9 cellular contexts compared by ENCODE assay signal in the genomic region with DNA sequence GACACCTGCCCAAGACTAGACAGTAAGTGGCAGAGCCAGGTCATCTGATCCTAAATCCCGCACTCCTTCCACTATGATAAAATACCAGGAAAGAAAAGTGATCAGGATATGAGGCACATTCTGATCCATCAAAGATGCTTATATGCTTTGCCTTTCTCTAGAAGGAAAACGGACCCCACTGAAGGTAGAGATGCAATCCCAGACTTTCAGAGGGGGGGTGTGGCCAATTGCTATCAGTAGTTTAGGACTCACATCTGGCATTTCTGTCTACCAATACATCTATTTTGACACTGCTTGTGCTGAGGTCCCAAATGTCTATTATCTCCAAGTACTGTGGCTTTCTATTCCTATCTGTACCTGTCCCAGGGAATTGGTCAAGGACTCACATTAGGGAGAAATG. TPM values are rescaled to one million over a fixed set of nuclear protein-coding genes. Genes with fewer than 3 reads are reported as not detected.
DNase-seq lines count a peak whose midpoint lies in the region; ATAC-seq, FAIRE-seq and TF ChIP-seq lines count a peak whose summit lies in the region.
"Had no signal": no experiment of that assay in that cellular context is flagged by ENCODE, and none has a peak within 500 bp of the region (broad histone marks: within the 10 kb centered on the region; RNA-seq: fewer than 3 reads in every experiment).

No MANE protein-coding gene starts in this region.

- peak overlapping the region; percentile 98 for H3K9ac ChIP-seq in GM12878 (ENCODE audit: control insufficient read depth, insufficient read depth, low read length)

- POLR2A ChIA-PET in GM12878 (lab: Charles Lee), result interaction anchor here (1.5 to 3.7 kb wide), 3 partner anchors 8 to 52 kb away, joined by 3 to 19 read pairs (median 6); no protein-coding TSS in a partner anchor

- no peak for TF ChIP-seq RAD21 in GM12878 (IDR thresholded peaks at IDR 0.05; ENCODE audit: insufficient read depth, low read depth, low read length)

- no peaks in the 10 kb centered on the region for H3K27me3 Mint-ChIP-seq in activated naive CD4-positive, alpha-beta T cell treated with anti-CD3 and anti-CD28 coated beads, Interleukin-2, amount 50 U/mL, for 24 hours
- no peaks in the 10 kb centered on the region for H3K27me3 Mint-ChIP-seq in memory B cell

- no peak for TF ChIP-seq CTCF in GM12878 (IDR thresholded peaks at IDR 0.05 in 2 of 3, conservative IDR thresholded peaks at IDR 0.05 in 1 of 3; ENCODE audit: control insufficient read depth in 2 of 3, extremely low read depth in 1 of 3, insufficient read depth in 1 of 3, low read depth in 3 of 3, low read length in 3 of 3)

- peaks cover 10% of the 10 kb centered on the region for H3K36me3 Mint-ChIP-seq in activated naive CD4-positive, alpha-beta T cell treated with anti-CD3 and anti-CD28 coated beads, Interleukin-2, amount 50 U/mL, for 24 hours
- H3K36me3 Mint-ChIP-seq in memory B cell, result peaks cover 11% of the 10 kb centered on the region

- peaks cover 1 to 11% of the 10 kb centered on the region in 2 experiments; a peak in 3 of 4 replicates for H3K36me3 ChIP-seq in GM12878 (ENCODE audit: control insufficient read depth in 2 of 2, insufficient read depth in 2 of 2, low read length in 1 of 2)

- SMC1A ChIA-PET in GM12878 (lab: Charles Lee; ENCODE audit: uncharacterized antibody, unreplicated experiment), result interaction anchor here (1.3 to 3.7 kb wide), 4 partner anchors 9 to 75 kb away, joined by 3 to 25 read pairs (median 4); partner anchors contain the start of gene RACK1

- peak overlapping the region; percentile 95 for H3K4me3 ChIP-seq in GM12878

- TF ChIP-seq POLR2A in GM12878 (IDR thresholded peaks at IDR 0.05; ENCODE audit: low read depth, low read length), result no peak

- CTCF ChIA-PET in GM12878 (lab: Yijun Ruan, JAX), result interaction anchor here (2.4 kb wide), 1 partner anchor 70 kb away, joined by 7 read pairs; no protein-coding TSS in a partner anchor

- no peak for TF ChIP-seq EP300 in GM12878 (IDR thresholded peaks at IDR 0.05; ENCODE audit: borderline replicate concordance in 1 of 2, control insufficient read depth in 1 of 2, low read depth in 2 of 2, low read length in 2 of 2)

- peaks cover 64% of the 10 kb centered on the region for H3K4me1 Mint-ChIP-seq in activated naive CD4-positive, alpha-beta T cell treated with anti-CD3 and anti-CD28 coated beads, Interleukin-2, amount 50 U/mL, for 24 hours
- H3K4me1 Mint-ChIP-seq in memory B cell, result peaks cover 33% of the 10 kb centered on the region

- no TSS peak for BruUV-seq in GM12878 (replicated peaks; lab: Mats Ljungman, UMichigan)

- no peak for DNase-seq in activated naive CD4-positive, alpha-beta T cell (lab: John Stamatoyannopoulos, UW)
- DNase-seq in GM12878 (ENCODE audit: low read depth, low spot score), result no peak
- DNase-seq in memory B cell (ENCODE audit: low spot score in 2 of 2), result no peak
- DNase-seq in ureter (ENCODE audit: low spot score), result peak; percentile 17
- no peak for DNase-seq in NCI-H82 treated with DMSO at 0.1 percent for 48 hours (lab: John Stamatoyannopoulos, UW; ENCODE audit: unreplicated experiment)

- H3K79me2 ChIP-seq in GM12878 (ENCODE audit: control insufficient read depth, insufficient read depth, low read length), result peaks cover 72% of the 10 kb centered on the region

- H3K9me3 ChIP-seq in GM12878 (replicated peaks; ENCODE audit: control insufficient read depth, insufficient read depth, low read length), result no peaks in the 10 kb centered on the region

- no peak overlapping the region for H3K27ac Mint-ChIP-seq in activated naive CD4-positive, alpha-beta T cell treated with anti-CD3 and anti-CD28 coated beads, Interleukin-2, amount 50 U/mL, for 24 hours
- H3K27ac Mint-ChIP-seq in memory B cell, result peak overlapping the region; percentile 90

- no peak overlapping the region for H2AFZ ChIP-seq in GM12878 (ENCODE audit: control insufficient read depth, low read depth, low read length)

- ATAC-seq in GM12878, result no peak
- no peak for ATAC-seq in memory B cell (ENCODE audit: low read depth)
- ATAC-seq in HG03378 (IDR thresholded peaks at IDR 0.05; ENCODE audit: unreplicated experiment), result no peak
- no peak for ATAC-seq in HG03439 (IDR thresholded peaks at IDR 0.05; ENCODE audit: unreplicated experiment)

- no peak for FAIRE-seq in GM12878 (lab: Jason Lieb, UNC)
- FAIRE-seq: TTC549 had no signal

- RAD21 ChIA-PET in GM12878 (lab: Charles Lee; ENCODE audit: unreplicated experiment), result interaction anchor here (2.8 kb wide), 1 partner anchor 9 kb away, joined by 13 read pairs; no protein-coding TSS in a partner anchor

- H3K4me3 Mint-ChIP-seq in activated naive CD4-positive, alpha-beta T cell treated with anti-CD3 and anti-CD28 coated beads, Interleukin-2, amount 50 U/mL, for 24 hours, result peak overlapping the region; percentile 100
- H3K4me3 Mint-ChIP-seq in memory B cell, result peak overlapping the region; percentile 96

- in situ Hi-C loops in GM12878 (cut with MboI), result loop anchor here (10.0 kb wide), 1 partner anchor 74 kb away; no protein-coding TSS in a partner anchor

- intact Hi-C loops in GM12878 (cut with micrococcal nuclease; ENCODE audit: unreplicated experiment), result no loop called here

- peak overlapping the region; percentile 97 for H3K4me2 ChIP-seq in GM12878 (ENCODE audit: control insufficient read depth, insufficient read depth)

- no peak overlapping the region for H3K27ac ChIP-seq in GM12878 (ENCODE audit: control insufficient read depth, insufficient read depth)

- no peaks in the 10 kb centered on the region for H3K9me3 Mint-ChIP-seq in activated naive CD4-positive, alpha-beta T cell treated with anti-CD3 and anti-CD28 coated beads, Interleukin-2, amount 50 U/mL, for 24 hours
- no peaks in the 10 kb centered on the region for H3K9me3 Mint-ChIP-seq in memory B cell

- no peaks in the 10 kb centered on the region for H3K27me3 ChIP-seq in GM12878 (replicated peaks in 1 of 2; ENCODE audit: control insufficient read depth in 2 of 2, insufficient read depth in 2 of 2, low read length in 1 of 2)

- 50% methylated on average over 2 of the region's 2 CpGs for WGBS in GM12878 (ENCODE audit: insufficient coverage, insufficient replicate concordance, low lambda C conversion rate, missing lambda C conversion rate)

- peaks cover 3% of the 10 kb centered on the region; the same call in 1 of the 2 replicates for H3K4me1 ChIP-seq in GM12878 (ENCODE audit: control insufficient read depth, insufficient read depth, low read length)

- H4K20me1 ChIP-seq in GM12878 (ENCODE audit: control insufficient read depth, insufficient read depth), result no peaks in the 10 kb centered on the region

RNA-seq across cellular contexts. Expression of gene TRIM52, which starts 1.7 kb away (rescaled TPM):
- total RNA-seq in GM12878 (2013; cell fraction: nucleolus; rRNA removed), result 46.6 and 48.5 TPM in 2 replicates
- total RNA-seq in GM12878 (2014; rRNA removed) (6.5 and 7.1 TPM in 2 replicates), GM12878 (2014; rRNA removed; fragmentation: Illumina TruSeq; extraction: Trizol) (10.1 and 11.5 TPM in 2 replicates), GM12878 (2021) (8.4 and 8.6 TPM in 2 replicates), ureter (22.5 TPM)
- 5.9 TPM for polyA plus RNA-seq in GM12878 (2011; ENCODE audit: low read depth)
- polyA plus RNA-seq in GM12878 (2011; rRNA removed) (24.3 and 34.0 TPM in 2 replicates), GM12878 (2014; fragmentation: Illumina TruSeq; extraction: Trizol) (12.4 and 14.7 TPM in 2 replicates), GM12878 (2014; fragmentation: Nextera tagmentation; extraction: Ambion mirVana) (1 to 10 TPM; 1.4 to 3.4 TPM), GM12878 (2014; rRNA removed) (11.6 and 13.4 TPM in 2 replicates), GM12878 (2016; fragmentation: Nextera tagmentation; extraction: Ambion mirVana) (1 to 10 TPM; 6.8 to 7.9 TPM)
- 12.3 and 13.7 TPM in 2 replicates for polyA plus RNA-seq in GM12878 (2011; cell fraction: cytosol; rRNA removed)
- 31.5 and 38.7 TPM in 2 replicates for polyA plus RNA-seq in GM12878 (2011; cell fraction: nucleus; rRNA removed)
- polyA plus RNA-seq in GM12878 (2012), result 10.7 and 12.3 TPM in 2 replicates
- polyA minus RNA-seq in GM12878 (2011; rRNA and poly(A)+ RNA removed), result 19.5 and 28.6 TPM in 2 replicates
- 6.1 and 7.9 TPM in 2 replicates for polyA minus RNA-seq in GM12878 (2011; cell fraction: cytosol; rRNA and poly(A)+ RNA removed)
- 15.4 and 24.9 TPM in 2 replicates for polyA minus RNA-seq in GM12878 (2011; cell fraction: nucleus; rRNA and poly(A)+ RNA removed)

RNA-seq across cellular contexts. Expression of gene RACK1, which starts 15.6 kb away (rescaled TPM):
- 1,060 and 1,082 TPM in 2 replicates for total RNA-seq in GM12878 (2013; cell fraction: nucleolus; rRNA removed)
- 6,385 and 6,584 TPM in 2 replicates for total RNA-seq in GM12878 (2014; rRNA removed)
- 4,111 and 4,251 TPM in 2 replicates for total RNA-seq in GM12878 (2014; rRNA removed; fragmentation: Illumina TruSeq; extraction: Trizol)
- 2,742 and 2,873 TPM in 2 replicates for total RNA-seq in GM12878 (2021)
- 2,498 TPM for polyA plus RNA-seq in GM12878 (2011; ENCODE audit: low read depth)
- polyA plus RNA-seq in GM12878 (2011; rRNA removed), result 2,058 and 4,963 TPM in 2 replicates
- polyA plus RNA-seq in GM12878 (2011; cell fraction: cytosol; rRNA removed), result 6,471 and 7,747 TPM in 2 replicates
- polyA plus RNA-seq in GM12878 (2011; cell fraction: nucleus; rRNA removed), result 2,792 and 3,345 TPM in 2 replicates
- 4,319 and 4,635 TPM in 2 replicates for polyA plus RNA-seq in GM12878 (2012)
- 2,869 and 4,083 TPM in 2 replicates for polyA plus RNA-seq in GM12878 (2014; fragmentation: Illumina TruSeq; extraction: Trizol)
- polyA plus RNA-seq in GM12878 (2014; fragmentation: Nextera tagmentation; extraction: Ambion mirVana), result 1,000 to 10,000 TPM; 3,729 to 5,412 TPM
- polyA plus RNA-seq in GM12878 (2014; rRNA removed), result 5,813 and 5,897 TPM in 2 replicates
- polyA plus RNA-seq in GM12878 (2016; fragmentation: Nextera tagmentation; extraction: Ambion mirVana), result 1,000 to 10,000 TPM; 1,365 to 1,424 TPM
- polyA minus RNA-seq in GM12878 (2011; rRNA and poly(A)+ RNA removed), result 6,568 and 9,193 TPM in 2 replicates
- polyA minus RNA-seq in GM12878 (2011; cell fraction: cytosol; rRNA and poly(A)+ RNA removed), result 1,862 and 1,930 TPM in 2 replicates
- 910 and 1,213 TPM in 2 replicates for polyA minus RNA-seq in GM12878 (2011; cell fraction: nucleus; rRNA and poly(A)+ RNA removed)
- total RNA-seq in ureter, result 1,824 TPM

RNA-seq across cellular contexts. Expression of gene TRIM41, which starts 36.2 kb away (rescaled TPM):
- 30.1 and 34.3 TPM in 2 replicates for total RNA-seq in GM12878 (2013; cell fraction: nucleolus; rRNA removed)
- total RNA-seq in GM12878 (2014; rRNA removed) (16.0 and 17.2 TPM in 2 replicates), GM12878 (2014; rRNA removed; fragmentation: Illumina TruSeq; extraction: Trizol) (10.5 and 10.6 TPM in 2 replicates), GM12878 (2021) (24.6 and 28.9 TPM in 2 replicates), ureter (34.5 TPM)
- 11.5 TPM for polyA plus RNA-seq in GM12878 (2011; ENCODE audit: low read depth)
- polyA plus RNA-seq in GM12878 (2011; rRNA removed) (14.8 and 17.7 TPM in 2 replicates), GM12878 (2014; fragmentation: Illumina TruSeq; extraction: Trizol) (9.4 and 10.6 TPM in 2 replicates), GM12878 (2014; fragmentation: Nextera tagmentation; extraction: Ambion mirVana) (1 to 10 TPM; 1.0 to 3.2 TPM), GM12878 (2014; rRNA removed) (21.5 and 24.4 TPM in 2 replicates), GM12878 (2016; fragmentation: Nextera tagmentation; extraction: Ambion mirVana) (1 to 10 TPM; 5.2 to 5.5 TPM)
- 16.4 and 21.9 TPM in 2 replicates for polyA plus RNA-seq in GM12878 (2011; cell fraction: cytosol; rRNA removed)
- 173 and 195 TPM in 2 replicates for polyA plus RNA-seq in GM12878 (2011; cell fraction: nucleus; rRNA removed)
- polyA plus RNA-seq in GM12878 (2012), result 21.7 and 28.2 TPM in 2 replicates
- polyA minus RNA-seq in GM12878 (2011; rRNA and poly(A)+ RNA removed), result 8.6 and 10.9 TPM in 2 replicates
- polyA minus RNA-seq in GM12878 (2011; cell fraction: cytosol; rRNA and poly(A)+ RNA removed), result 6.8 and 7.5 TPM in 2 replicates
- polyA minus RNA-seq in GM12878 (2011; cell fraction: nucleus; rRNA and poly(A)+ RNA removed), result 16.0 and 24.7 TPM in 2 replicates

RNA-seq across cellular contexts. Expression of gene TRIM7, which starts 54.3 kb away (rescaled TPM):
- 0.59 and 0.84 TPM in 2 replicates for total RNA-seq in GM12878 (2013; cell fraction: nucleolus; rRNA removed)
- total RNA-seq in GM12878 (2014; rRNA removed) (0.54 and 1.1 TPM in 2 replicates), GM12878 (2014; rRNA removed; fragmentation: Illumina TruSeq; extraction: Trizol) (0.22 and 0.46 TPM in 2 replicates), GM12878 (2021) (0.38 and 0.96 TPM in 2 replicates), ureter (3.0 TPM)
- polyA plus RNA-seq in GM12878 (2011; ENCODE audit: low read depth), result 1.1 TPM
- polyA plus RNA-seq in GM12878 (2011; rRNA removed) (1.6 TPM in 2 replicates), GM12878 (2014; fragmentation: Illumina TruSeq; extraction: Trizol) (0.32 and 0.33 TPM in 2 replicates), GM12878 (2014; fragmentation: Nextera tagmentation; extraction: Ambion mirVana) (under 1 TPM; 0.02 to 0.20 TPM), GM12878 (2014; rRNA removed) (0.84 and 1.1 TPM in 2 replicates), GM12878 (2016; fragmentation: Nextera tagmentation; extraction: Ambion mirVana) (1 to 10 TPM in 1 of 2 experiments, under 1 TPM in 1; 0.44 to 1.3 TPM)
- polyA plus RNA-seq in GM12878 (2011; cell fraction: cytosol; rRNA removed), result 0.97 and 1.0 TPM in 2 replicates
- 2.2 and 2.4 TPM in 2 replicates for polyA plus RNA-seq in GM12878 (2011; cell fraction: nucleus; rRNA removed)
- polyA plus RNA-seq in GM12878 (2012), result 0.87 and 1.7 TPM in 2 replicates
- 0.80 and 0.88 TPM in 2 replicates for polyA minus RNA-seq in GM12878 (2011; rRNA and poly(A)+ RNA removed)
- polyA minus RNA-seq in GM12878 (2011; cell fraction: cytosol; rRNA and poly(A)+ RNA removed), result 0.83 and 1.1 TPM in 2 replicates
- 0.73 and 1.5 TPM in 2 replicates for polyA minus RNA-seq in GM12878 (2011; cell fraction: nucleus; rRNA and poly(A)+ RNA removed)
